27 cellular contexts compared by ENCODE assay signal in the genomic region with DNA sequence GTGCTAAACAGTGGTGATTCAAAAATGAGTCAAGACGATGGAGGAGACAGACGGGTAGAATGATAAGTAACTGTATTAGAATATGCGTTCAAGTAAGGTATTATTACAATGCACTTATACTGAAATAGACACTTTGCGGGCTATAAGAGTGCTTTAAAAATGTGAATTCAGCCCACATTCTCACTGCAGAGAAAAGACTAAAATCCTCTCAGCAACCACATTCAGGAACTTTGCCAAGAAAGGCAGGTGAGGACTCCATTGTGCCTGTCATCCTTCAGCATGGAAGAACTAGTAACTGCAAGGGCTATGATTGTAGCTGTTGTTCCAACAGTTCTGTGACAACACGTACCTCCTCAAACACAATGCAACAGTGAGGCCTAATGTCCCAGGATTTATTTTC.
DNase-seq lines count a peak whose midpoint lies in the region.
"Had no signal": no experiment of that assay in that cellular context is flagged by ENCODE, and none has a peak within 500 bp of the region (broad histone marks: within the 10 kb centered on the region; RNA-seq: fewer than 3 reads in every experiment).

No MANE protein-coding gene starts in this region.

- DNase-seq in DMS53 (lab: John Stamatoyannopoulos, UW) (peak; percentile 16), DMS53 treated with DMSO at 0.1 percent for 48 hours (lab: John Stamatoyannopoulos, UW; ENCODE audit: unreplicated experiment) (no peak), NCI-H1436 treated with DMSO at 0.1 percent for 48 hours (lab: John Stamatoyannopoulos, UW) (peak; percentile 6), NCI-H2196 treated with DMSO at 0.1 percent for 48 hours (lab: John Stamatoyannopoulos, UW; ENCODE audit: unreplicated experiment) (peak; percentile 16), cerebellar cortex (ENCODE audit: low spot score) (peak; percentile 24), substantia nigra (lab: John Stamatoyannopoulos, UW) (no peak), islet precursor cell (no peak)
- DNase-seq in activated T-cell treated with anti-CD3 and anti-CD28 coated beads, Interleukin-2, amount 50 U/mL, for 1 hour = no peak
- DNase-seq: activated CD4-positive, alpha-beta T cell treated with anti-CD3 and anti-CD28 coated beads for 4 hours; activated naive CD4-positive, alpha-beta T cell treated with anti-CD3 and anti-CD28 coated beads, Interleukin-2, amount 50 U/mL, for 16 hours; brain microvascular endothelial cell; Caco-2; dorsolateral prefrontal cortex; foreskin melanocyte; MG63; naive B cell; NCI-H2171; NCI-H526 treated with DMSO at 0.1 percent for 48 hours; SIG-M5; stimulated activated CD4-positive, alpha-beta T cell treated with anti-CD3 and anti-CD28 coated beads, Interleukin-2, amount 100 ng/mL, for 24 hours; stimulated activated naive CD8-positive, alpha-beta T cell treated with anti-CD3 and anti-CD28 coated beads, Interleukin-15, Interleukin-2, amounts not matched to agents 100 U/mL and 50 U/mL, for 24 hours; T1000 had no signal

- H3K27ac ChIP-seq in substantia nigra (ENCODE audit: low read depth, low read length, poor library complexity, severe bottlenecking) = no peak overlapping the region
- H3K27ac ChIP-seq: 22Rv1, brain microvascular endothelial cell, C4-2B, dorsolateral prefrontal cortex, right atrium auricular region, thoracic aorta, VCaP had no signal

Comparison
In these comparisons a context has a peak if more than half of its experiments do, and no peak if none do; other contexts are left out.
1. DNase-seq: peak in DMS53 (single experiment), NCI-H1436 treated with DMSO at 0.1 percent for 48 hours (single experiment), NCI-H2196 treated with DMSO at 0.1 percent for 48 hours (single experiment) and cerebellar cortex (single experiment); none in DMS53 treated with DMSO at 0.1 percent for 48 hours (single experiment), substantia nigra (0 of 49), islet precursor cell (single experiment) and activated T-cell treated with anti-CD3 and anti-CD28 coated beads, Interleukin-2, amount 50 U/mL, for 1 hour (single experiment).